Comparison of ENCODE assay signal across 24 cellular contexts in genomic region chr10:104630731-104631130, GRCh38. TPM values are rescaled to one million over a fixed set of nuclear protein-coding genes. Genes with fewer than 3 reads are reported as not detected.
DNase-seq lines count a peak whose midpoint lies in the region; ATAC-seq, FAIRE-seq and TF ChIP-seq lines count a peak whose summit lies in the region.
"Had no signal": no experiment of that assay in that cellular context is flagged by ENCODE, and none has a peak within 500 bp of the region (broad histone marks: within the 10 kb centered on the region; RNA-seq: fewer than 3 reads in every experiment).

No MANE protein-coding gene starts in this region.

- TF ChIP-seq CTCF in left ventricle myocardium inferior (IDR thresholded peaks at IDR 0.05; ENCODE audit: borderline replicate concordance) (no peak), kidney (IDR thresholded peaks at IDR 0.05; ENCODE audit: borderline replicate concordance, extremely low read depth, insufficient read depth) (no peak)

- no peaks in the 10 kb centered on the region for H3K9me3 ChIP-seq in left ventricle myocardium inferior (replicated peaks)
- no peaks in the 10 kb centered on the region for H3K9me3 ChIP-seq in kidney (ENCODE audit: control insufficient read depth in 1 of 2, low read length in 2 of 2)

- peak; percentile 25 for ATAC-seq in left ventricle myocardium superior
- ATAC-seq: K562, T-cell had no signal

- no peak overlapping the region for H3K4me3 ChIP-seq in left ventricle myocardium inferior
- no peak overlapping the region for H3K4me3 ChIP-seq in kidney (ENCODE audit: low read length in 2 of 2)
- H3K4me3 ChIP-seq: K562 had no signal

- FAIRE-seq in kidney (lab: Jason Lieb, UNC), result no peak
- FAIRE-seq in urothelium cell line (lab: Jason Lieb, UNC), result no peak
- FAIRE-seq: GM18507, HTR-8/SVneo, K562, RCC 7860 had no signal

- intact Hi-C loops in left ventricle myocardium superior (cut with micrococcal nuclease), result no loop called here
- intact Hi-C loops in left ventricle myocardium inferior (cut with micrococcal nuclease), result no loop called here
- intact Hi-C loops in kidney (cut with DNase I), result no loop called here

- H3K27me3 ChIP-seq in left ventricle myocardium inferior (ENCODE audit: low read depth), result peaks cover 64% of the 10 kb centered on the region

- no peak overlapping the region for H3K27ac ChIP-seq in left ventricle myocardium inferior (replicated peaks)
- no peak overlapping the region for H3K27ac ChIP-seq in kidney (ENCODE audit: low read depth in 2 of 2, low read length in 2 of 2)

- DNase-seq in DMS79 treated with DMSO at 0.1 percent for 48 hours (lab: John Stamatoyannopoulos, UW) (peak; percentile 19), DMS79 (lab: John Stamatoyannopoulos, UW) (no peak), left ventricle myocardium superior (no peak), left ventricle myocardium inferior (no peak), kidney (peak; percentile 63), urothelium cell line (ENCODE audit: low spot score) (peak; percentile 39), NCI-H524 treated with DMSO at 0.1 percent for 48 hours (lab: John Stamatoyannopoulos, UW) (no peak), NCI-H2029 treated with DMSO at 0.1 percent for 48 hours (lab: John Stamatoyannopoulos, UW) (no peak)
- DNase-seq: 8988T, DND-41, H7, Kasumi-1, NCI-H1092 treated with DMSO at 0.1 percent for 48 hours, NCI-H1436, NCI-H187, NCI-H2107, NCI-H510A, T-cell had no signal

- H3K36me3 ChIP-seq in left ventricle myocardium inferior (no peaks in the 10 kb centered on the region), kidney (ENCODE audit: control insufficient read depth in 1 of 2, insufficient read depth in 2 of 2, low read length in 2 of 2) (no peaks in the 10 kb centered on the region)

- no peak overlapping the region for H3K9ac ChIP-seq in kidney (ENCODE audit: low read length in 2 of 2)

- H3K4me1 ChIP-seq in left ventricle myocardium inferior, result no peaks in the 10 kb centered on the region
- no peaks in the 10 kb centered on the region for H3K4me1 ChIP-seq in kidney (ENCODE audit: control insufficient read depth in 1 of 2, insufficient read depth in 1 of 2, low read depth in 1 of 2, low read length in 2 of 2)

RNA-seq across cellular contexts. Expression of gene SORCS3, which starts 10.4 kb away (rescaled TPM):
- 0.10 TPM for total RNA-seq in left ventricle myocardium superior
- total RNA-seq in left ventricle myocardium inferior, result 0.03 TPM
- total RNA-seq in kidney, result 1.1 TPM
- polyA plus RNA-seq in kidney (ENCODE audit: insufficient read depth, low read depth, low replicate concordance), result 0.52 TPM
- total RNA-seq: K562, M059J had no signal
- polyA plus RNA-seq: BJ, K562 had no signal

Comparison
In these comparisons a context has a peak if more than half of its experiments do, and no peak if none do; other contexts are left out.
1. DNase-seq: peak in DMS79 treated with DMSO at 0.1 percent for 48 hours (single experiment), kidney (single experiment) and urothelium cell line (single experiment); none in DMS79 (single experiment), left ventricle myocardium superior (single experiment), left ventricle myocardium inferior (single experiment), NCI-H524 treated with DMSO at 0.1 percent for 48 hours (single experiment) and NCI-H2029 treated with DMSO at 0.1 percent for 48 hours (single experiment).